Comparison of ENCODE assay signal across 11 cellular contexts in genomic region chr12:103043531-103044445, GRCh38.
"Had no signal": no experiment of that assay in that cellular context is flagged by ENCODE, and none has a peak within 500 bp of the region (broad histone marks: within the 10 kb centered on the region; RNA-seq: fewer than 3 reads in every experiment).

No MANE protein-coding gene starts in this region.

- H3K9me3 ChIP-seq: left lung, thoracic aorta had no signal

- H3K4me1 ChIP-seq: left lung had no signal

- H3K36me3 ChIP-seq: left lung, thoracic aorta had no signal

- H3K27me3 ChIP-seq: left lung had no signal

- H3K4me3 Mint-ChIP-seq: activated CD8-positive, alpha-beta T cell treated with anti-CD3 and anti-CD28 coated beads for 36 hours; activated naive CD4-positive, alpha-beta T cell treated with anti-CD3 and anti-CD28 coated beads, Interleukin-2, amount 10 ng/mL, durations not matched to agents 7 days and 5 days; effector memory CD8-positive, alpha-beta T cell; stimulated activated naive CD8-positive, alpha-beta T cell treated with anti-CD3 and anti-CD28 coated beads, Interleukin-15, amount 100 ng/mL, for 72 hours had no signal

- H3K27ac Mint-ChIP-seq: activated CD8-positive, alpha-beta T cell treated with anti-CD3 and anti-CD28 coated beads for 36 hours; activated naive CD4-positive, alpha-beta T cell treated with anti-CD3 and anti-CD28 coated beads, Interleukin-2, amount 10 ng/mL, durations not matched to agents 7 days and 5 days; effector memory CD8-positive, alpha-beta T cell; stimulated activated naive CD8-positive, alpha-beta T cell treated with anti-CD3 and anti-CD28 coated beads, Interleukin-15, amount 100 ng/mL, for 72 hours had no signal

- H3K4me3 ChIP-seq: coronary artery, left lung, skin epidermis, thoracic aorta had no signal

- H3K9me3 Mint-ChIP-seq: activated CD8-positive, alpha-beta T cell treated with anti-CD3 and anti-CD28 coated beads for 36 hours; activated naive CD4-positive, alpha-beta T cell treated with anti-CD3 and anti-CD28 coated beads, Interleukin-2, amount 10 ng/mL, durations not matched to agents 7 days and 5 days had no signal

- DNase-seq: activated CD8-positive, alpha-beta T cell treated with anti-CD3 and anti-CD28 coated beads for 36 hours; activated naive CD4-positive, alpha-beta T cell treated with anti-CD3 and anti-CD28 coated beads, Interleukin-2, amount 10 ng/mL, durations not matched to agents 7 days and 5 days; central memory CD4-positive, alpha-beta T cell; effector memory CD8-positive, alpha-beta T cell; left lung; mesenchymal stem cell; stimulated activated CD4-positive, alpha-beta T cell treated with anti-CD3 and anti-CD28 coated beads, Interleukin-4, amount 100 ng/mL, for 4 hours; stimulated activated naive CD8-positive, alpha-beta T cell treated with anti-CD3 and anti-CD28 coated beads, Interleukin-15, amount 100 ng/mL, for 72 hours had no signal

- H3K36me3 Mint-ChIP-seq: activated naive CD4-positive, alpha-beta T cell treated with anti-CD3 and anti-CD28 coated beads, Interleukin-2, amount 10 ng/mL, durations not matched to agents 7 days and 5 days had no signal

- H3K4me1 Mint-ChIP-seq: activated naive CD4-positive, alpha-beta T cell treated with anti-CD3 and anti-CD28 coated beads, Interleukin-2, amount 10 ng/mL, durations not matched to agents 7 days and 5 days; stimulated activated naive CD8-positive, alpha-beta T cell treated with anti-CD3 and anti-CD28 coated beads, Interleukin-15, amount 100 ng/mL, for 72 hours had no signal

- H3K27ac ChIP-seq: coronary artery, left lung, skin epidermis, thoracic aorta had no signal
